Comparison of ENCODE assay signal across 8 cellular contexts in the genomic region with DNA sequence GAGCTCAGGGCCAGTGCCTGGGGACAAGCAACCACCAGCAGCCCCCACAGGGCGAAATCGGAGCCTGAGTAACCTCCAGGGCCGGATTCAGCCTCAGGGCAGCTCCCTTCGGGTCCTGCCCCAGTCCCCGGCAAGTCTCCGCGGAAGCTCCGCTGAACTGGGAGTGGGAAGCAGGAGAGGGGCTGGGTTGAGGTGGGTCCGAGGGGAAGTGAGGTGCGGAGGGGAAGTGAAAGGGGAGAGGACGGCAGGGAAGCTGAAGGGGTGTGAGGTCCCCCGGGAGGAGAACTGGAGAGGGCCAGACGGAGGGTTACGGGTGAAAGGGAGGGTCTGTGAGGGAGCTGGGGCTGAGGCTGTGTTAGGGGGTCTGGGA. TPM values are rescaled to one million over a fixed set of nuclear protein-coding genes. Genes with fewer than 3 reads are reported as not detected.
DNase-seq lines count a peak whose midpoint lies in the region; ATAC-seq and TF ChIP-seq lines count a peak whose summit lies in the region.

No MANE protein-coding gene starts in this region.

- H3K4ac ChIP-seq in trophoblast cell (ENCODE audit: low read depth, low read length) = no peak overlapping the region

- no peak overlapping the region for H2AK5ac ChIP-seq in trophoblast cell (ENCODE audit: low read length)

- no peak overlapping the region for H3K14ac ChIP-seq in trophoblast cell (ENCODE audit: low read length)

- WGBS in trophoblast cell (ENCODE audit: extremely low coverage, insufficient coverage, insufficient read length) = no CpG with 5 or more reads among the region's 14 CpGs

- H3K23ac ChIP-seq in trophoblast cell (ENCODE audit: low read length) = no peak overlapping the region

- no peaks in the 10 kb centered on the region for H3K9me3 ChIP-seq in DOHH2 (ENCODE audit: control insufficient read depth, insufficient read depth, low read length)
- no peaks in the 10 kb centered on the region for H3K9me3 ChIP-seq in trophoblast cell (ENCODE audit: insufficient read depth, low read depth, low read length)

- H2AFZ ChIP-seq in trophoblast cell (ENCODE audit: insufficient read depth, low read length, poor library complexity) = no peak overlapping the region

- TF ChIP-seq CTCF in DOHH2 (IDR thresholded peaks at IDR 0.05; ENCODE audit: low read depth, low read length, poor library complexity, severe bottlenecking) (no peak), epithelial cell of proximal tubule (conservative IDR thresholded peaks at IDR 0.05; ENCODE audit: low read depth, low read length) (no peak)

- H3F3A ChIP-seq in DOHH2 (ENCODE audit: control insufficient read depth, insufficient read depth) = no peaks in the 10 kb centered on the region

- no peaks in the 10 kb centered on the region for H4K20me1 ChIP-seq in DOHH2 (ENCODE audit: control insufficient read depth, insufficient read depth, low read depth, low read length)

- H3K4me2 ChIP-seq in DOHH2 (ENCODE audit: low read length) (peak overlapping the region; percentile 54), trophoblast cell (ENCODE audit: low read length) (peak overlapping the region; percentile 90)

- no peak overlapping the region for H3K18ac ChIP-seq in trophoblast cell (ENCODE audit: low read length)

- H3K79me2 ChIP-seq in DOHH2 (ENCODE audit: control insufficient read depth, low read length) = no peaks in the 10 kb centered on the region
- H3K79me2 ChIP-seq in trophoblast cell (ENCODE audit: control insufficient read depth, insufficient read depth, low read length, poor library complexity) = no peaks in the 10 kb centered on the region

- peak overlapping the region; percentile 35 for H3K4me3 ChIP-seq in DOHH2 (ENCODE audit: low read length)
- H3K4me3 ChIP-seq in epithelial cell of proximal tubule (ENCODE audit: low read depth, low read length) = peak overlapping the region; percentile 52
- H3K4me3 ChIP-seq in trophoblast cell (ENCODE audit: low read depth, low read length) = no peak overlapping the region

- H3K27me3 ChIP-seq in DOHH2 (ENCODE audit: control insufficient read depth, low read length) (peaks cover 45% of the 10 kb centered on the region), trophoblast cell (ENCODE audit: insufficient read depth, low read length) (peaks cover 19% of the 10 kb centered on the region)

- H3K36me3 ChIP-seq in DOHH2 (ENCODE audit: control insufficient read depth, low read length) (no peaks in the 10 kb centered on the region), trophoblast cell (ENCODE audit: control insufficient read depth in 1 of 2, insufficient read depth in 2 of 2, low read length in 2 of 2) (no peaks in the 10 kb centered on the region)

- H2BK12ac ChIP-seq in trophoblast cell (ENCODE audit: low read length) = no peak overlapping the region

- no peak for ATAC-seq in HG02973 (IDR thresholded peaks at IDR 0.05; ENCODE audit: unreplicated experiment)

- H3K4me1 ChIP-seq in DOHH2 (ENCODE audit: control insufficient read depth, low read length) (peaks cover 26% of the 10 kb centered on the region), trophoblast cell (ENCODE audit: control insufficient read depth in 1 of 2, insufficient read depth in 2 of 2, low read length in 2 of 2) (peaks cover 6 to 11% of the 10 kb centered on the region in 2 experiments)

- no peak overlapping the region for H2BK120ac ChIP-seq in trophoblast cell (ENCODE audit: insufficient read depth, low read length, poor library complexity)

- H4K91ac ChIP-seq in trophoblast cell (ENCODE audit: low read depth, low read length) = no peak overlapping the region

- H3K9ac ChIP-seq in trophoblast cell (ENCODE audit: low read length) = no peak overlapping the region

- no peak overlapping the region for H2BK5ac ChIP-seq in trophoblast cell (ENCODE audit: low read depth, low read length, poor library complexity)

- H3K79me1 ChIP-seq in trophoblast cell (ENCODE audit: low read length) = no peaks in the 10 kb centered on the region

- H4K12ac ChIP-seq in trophoblast cell (ENCODE audit: low read depth, low read length) = no peak overlapping the region

- H4K8ac ChIP-seq in trophoblast cell (ENCODE audit: low read depth, low read length) = no peak overlapping the region

- H3K27ac ChIP-seq in DOHH2 (ENCODE audit: low read depth, low read length) = no peak overlapping the region
- no peak overlapping the region for H3K27ac ChIP-seq in trophoblast cell (ENCODE audit: low read depth, low read length)

- DNase-seq in NOMO-1 (lab: John Stamatoyannopoulos, UW; ENCODE audit: unreplicated experiment in 2 of 2) (peak; percentile 19 to 27), epithelial cell of proximal tubule (ENCODE audit: low read depth) (no peak), trophoblast cell (peak in 1 of 2 donors; percentile 32), AG08395 (ENCODE audit: low spot score) (no peak), hippocampal formation (lab: John Stamatoyannopoulos, UW) (no peak)
- no peak for DNase-seq in effector CD4-positive, alpha-beta T cell

- no peaks in the 10 kb centered on the region for H3K9me2 ChIP-seq in DOHH2 (replicated peaks; ENCODE audit: control insufficient read depth, low read length)

RNA-seq across cellular contexts. Expression of a gene that starts 0.6 kb away (rescaled TPM):
- total RNA-seq in epithelial cell of proximal tubule = 1.5 and 15.2 TPM in 2 replicates
- 0.62 and 0.63 TPM in 2 replicates for polyA plus RNA-seq in trophoblast cell (2013)

Comparison
In these comparisons a context has a peak if more than half of its experiments do, and no peak if none do; other contexts are left out.
1. DNase-seq: peak in NOMO-1 (2 of 2); none in epithelial cell of proximal tubule (single experiment), effector CD4-positive, alpha-beta T cell (single experiment), AG08395 (single experiment) and hippocampal formation (0 of 2).